ENCODE assay signal across 15 cellular contexts in the genomic region with DNA sequence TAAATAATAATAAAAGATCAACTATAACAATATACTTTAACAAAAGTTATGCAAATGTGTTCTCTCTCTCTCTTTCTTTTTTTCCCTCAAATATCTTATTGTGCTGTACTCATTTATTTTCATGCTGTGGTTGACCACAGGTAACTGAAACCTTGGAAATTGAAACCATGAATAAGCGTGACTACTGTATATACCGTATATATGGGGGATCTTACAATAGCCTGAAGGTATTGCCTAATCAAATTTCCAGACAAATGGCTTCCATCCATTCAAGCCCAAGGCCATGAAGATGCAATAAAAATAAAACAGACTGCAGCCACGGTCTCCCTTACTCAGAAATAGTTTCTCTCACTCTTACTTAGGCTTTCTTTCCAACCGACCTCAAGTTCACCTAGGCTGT.
"Had no signal": no experiment of that assay in that cellular context is flagged by ENCODE, and none has a peak within 500 bp of the region (broad histone marks: within the 10 kb centered on the region; RNA-seq: fewer than 3 reads in every experiment).

No MANE protein-coding gene starts in this region.

- DNase-seq: activated CD4-positive, alpha-beta T cell treated with anti-CD3 and anti-CD28 coated beads, Interleukin-2, amount 50 U/mL, for 4 hours; activated T-cell treated with anti-CD3 and anti-CD28 coated beads, Interleukin-2, amount 50 U/mL, for 72 hours; colonic mucosa; erythroblast; heart left ventricle; left lung; midbrain; stimulated activated CD4-positive, alpha-beta T cell treated with anti-CD3 and anti-CD28 coated beads, Interleukin-4, amount 100 ng/mL, for 1 hour; stimulated activated naive CD8-positive, alpha-beta T cell treated with anti-CD3 and anti-CD28 coated beads, Interleukin-15, amount 100 ng/mL, for 72 hours; trophoblast cell had no signal

- H3K9ac ChIP-seq: parathyroid adenoma had no signal

- ATAC-seq: activated T-cell treated with anti-CD3 and anti-CD28 coated beads, Interleukin-2, amount 50 U/mL, for 72 hours; gastroesophageal sphincter; heart left ventricle; left lung; sciatic nerve; stimulated activated naive CD8-positive, alpha-beta T cell treated with anti-CD3 and anti-CD28 coated beads, Interleukin-15, amount 100 ng/mL, for 72 hours had no signal

- H3K79me2 ChIP-seq: parathyroid adenoma had no signal

- H3K4me1 ChIP-seq: colonic mucosa, gastroesophageal sphincter, heart left ventricle, left lung, parathyroid adenoma had no signal

- H3K4me2 ChIP-seq: smooth muscle cell had no signal

- H3K9me3 ChIP-seq: colonic mucosa had no signal

- H3K27ac ChIP-seq: colonic mucosa, gastroesophageal sphincter, heart left ventricle, left lung, parathyroid adenoma had no signal

- H3K4me3 ChIP-seq: colonic mucosa, gastroesophageal sphincter, heart left ventricle, left lung, smooth muscle cell had no signal

- H3K27me3 ChIP-seq: colonic mucosa, gastroesophageal sphincter, heart left ventricle, left lung had no signal

- FAIRE-seq: TTC549 had no signal

- H2AFZ ChIP-seq: parathyroid adenoma had no signal

- H3K36me3 ChIP-seq: colonic mucosa, gastroesophageal sphincter, heart left ventricle, left lung had no signal
